ENCODE assay signal across 11 cellular contexts in the genomic region with DNA sequence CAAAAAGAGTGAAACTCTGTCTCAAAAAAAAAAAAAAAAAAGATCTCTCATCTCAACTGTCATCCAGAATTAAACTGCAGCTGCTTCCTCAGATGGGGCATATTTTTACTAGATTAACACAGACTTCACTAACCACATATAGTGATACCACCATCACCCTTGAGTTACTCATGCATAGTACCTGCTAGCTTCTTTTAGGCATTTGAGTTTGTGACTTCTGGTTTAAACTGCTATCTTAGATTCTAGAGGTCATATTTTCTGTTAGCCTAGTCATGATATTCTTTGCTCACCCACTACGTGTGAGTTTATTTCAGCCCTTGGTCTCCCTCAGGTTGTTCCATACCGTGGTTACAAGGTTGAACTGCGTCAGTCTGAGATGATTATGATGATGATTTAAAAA.
DNase-seq lines count a peak whose midpoint lies in the region; ATAC-seq and TF ChIP-seq lines count a peak whose summit lies in the region.
"Had no signal": no experiment of that assay in that cellular context is flagged by ENCODE, and none has a peak within 500 bp of the region (broad histone marks: within the 10 kb centered on the region; RNA-seq: fewer than 3 reads in every experiment).

No MANE protein-coding gene starts in this region.

- no peaks in the 10 kb centered on the region for H3K27me3 ChIP-seq in foreskin keratinocyte
- H3K27me3 ChIP-seq in CD4-positive, alpha-beta T cell (ENCODE audit: control insufficient read depth, insufficient read depth, low read length): no peaks in the 10 kb centered on the region

- POLR2A ChIA-PET in CD4-positive, alpha-beta T cell (lab: Charles Lee): no interaction called here

- TF ChIP-seq CTCF in foreskin keratinocyte (conservative IDR thresholded peaks at IDR 0.05): no peak
- TF ChIP-seq CTCF in CD4-positive, alpha-beta T cell (IDR thresholded peaks at IDR 0.05): no peak

- ATAC-seq in GM18870 (IDR thresholded peaks at IDR 0.05; ENCODE audit: unreplicated experiment) (peak; percentile 94), GM21619 (IDR thresholded peaks at IDR 0.05; ENCODE audit: unreplicated experiment) (peak; percentile 92), HG03196 (IDR thresholded peaks at IDR 0.05; ENCODE audit: unreplicated experiment) (peak; percentile 95), memory B cell (ENCODE audit: low read depth) (peak; percentile 96), foreskin keratinocyte (no peak)
- no peak for ATAC-seq in CD4-positive, alpha-beta T cell (ENCODE audit: poor library complexity)

- H3K27me3 Mint-ChIP-seq in memory B cell: no peaks in the 10 kb centered on the region
- H3K27me3 Mint-ChIP-seq in CD4-positive, alpha-beta T cell: no peaks in the 10 kb centered on the region

- H3K4me1 Mint-ChIP-seq in memory B cell: peaks cover 20% of the 10 kb centered on the region
- no peaks in the 10 kb centered on the region for H3K4me1 Mint-ChIP-seq in CD4-positive, alpha-beta T cell (ENCODE audit: low read depth)

- no peaks in the 10 kb centered on the region for H3K9me3 Mint-ChIP-seq in memory B cell
- no peaks in the 10 kb centered on the region for H3K9me3 Mint-ChIP-seq in CD4-positive, alpha-beta T cell

- CTCF ChIA-PET in CD4-positive, alpha-beta T cell (lab: Charles Lee): no interaction called here

- no peak overlapping the region for H3K27ac ChIP-seq in foreskin keratinocyte
- no peak overlapping the region for H3K27ac ChIP-seq in CD4-positive, alpha-beta T cell (ENCODE audit: low read depth, low read length)

- H3K36me3 Mint-ChIP-seq in memory B cell: peaks cover 1% of the 10 kb centered on the region
- no peaks in the 10 kb centered on the region for H3K36me3 Mint-ChIP-seq in CD4-positive, alpha-beta T cell (ENCODE audit: low read depth)

- intact Hi-C loops in head of caudate nucleus (cut with DNase I): no loop called here
- intact Hi-C loops in CD4-positive, alpha-beta T cell (cut with DNase I, micrococcal nuclease): no loop called here

- peak overlapping the region; percentile 18 for H3K4me3 Mint-ChIP-seq in memory B cell
- H3K4me3 Mint-ChIP-seq in CD4-positive, alpha-beta T cell: no peak overlapping the region

- H3K4me1 ChIP-seq in foreskin keratinocyte: no peaks in the 10 kb centered on the region

- H3K9me3 ChIP-seq in CD4-positive, alpha-beta T cell (ENCODE audit: control insufficient read depth, low read length): no peaks in the 10 kb centered on the region

- H3K27ac Mint-ChIP-seq in memory B cell: peak overlapping the region; percentile 25
- H3K27ac Mint-ChIP-seq in CD4-positive, alpha-beta T cell: no peak overlapping the region

- DNase-seq in memory B cell (ENCODE audit: low spot score in 2 of 2): peak in 1 of 2 donors; percentile 55
- no peak for DNase-seq in head of caudate nucleus
- DNase-seq in amniotic stem cell (lab: John Stamatoyannopoulos, UW): no peak
- no peak for DNase-seq in foreskin keratinocyte
- no peak for DNase-seq in CD4-positive, alpha-beta T cell
- DNase-seq: caudate nucleus, DMS53, NCI-H1694 treated with DMSO at 0.1 percent for 48 hours had no signal

Comparison
In these comparisons a context has a peak if more than half of its experiments do, and no peak if none do; other contexts are left out.
1. ATAC-seq: peak in GM18870 (single experiment), GM21619 (single experiment), HG03196 (single experiment) and memory B cell (single experiment); none in foreskin keratinocyte (single experiment) and CD4-positive, alpha-beta T cell (single experiment).